14 cellular contexts compared by ENCODE assay signal in genomic region chr11:27291302-27291889, GRCh38.
DNase-seq lines count a peak whose midpoint lies in the region; ATAC-seq and FAIRE-seq lines count a peak whose summit lies in the region.
"Had no signal": no experiment of that assay in that cellular context is flagged by ENCODE, and none has a peak within 500 bp of the region (broad histone marks: within the 10 kb centered on the region; RNA-seq: fewer than 3 reads in every experiment).

No MANE protein-coding gene starts in this region.

- POLR2A ChIA-PET in CD8-positive, alpha-beta memory T cell (lab: Charles Lee) = no interaction called here

- peaks cover 15% of the 10 kb centered on the region for H3K27me3 Mint-ChIP-seq in activated naive CD4-positive, alpha-beta T cell treated with anti-CD3 and anti-CD28 coated beads for 36 hours (ENCODE audit: low read depth)
- H3K27me3 Mint-ChIP-seq in CD8-positive, alpha-beta memory T cell = no peaks in the 10 kb centered on the region

- H3K4me1 ChIP-seq in duodenal mucosa (ENCODE audit: control insufficient read depth in 1 of 2, insufficient read depth in 2 of 2, low read length in 2 of 2) (peaks cover 28 to 33% of the 10 kb centered on the region in 2 donors), small intestine (ENCODE audit: control insufficient read depth in 2 of 2, insufficient read depth in 1 of 2, low read depth in 1 of 2, low read length in 1 of 2) (peaks cover 3 to 11% of the 10 kb centered on the region in 2 donors)
- no peaks in the 10 kb centered on the region for H3K4me1 ChIP-seq in CD8-positive, alpha-beta memory T cell (ENCODE audit: insufficient read depth, low read length)

- intact Hi-C loops in activated naive CD4-positive, alpha-beta T cell treated with anti-CD3 and anti-CD28 coated beads for 36 hours (cut with micrococcal nuclease) = loop anchor here (10.0 kb wide), 1 partner anchor 107 kb away; no protein-coding TSS in a partner anchor

- peak overlapping the region; percentile 6 for H3K27ac ChIP-seq in duodenal mucosa (ENCODE audit: low read depth, low read length)
- peak overlapping the region; percentile 12 to 47 for H3K27ac ChIP-seq in small intestine (ENCODE audit: low read depth in 1 of 2, low read length in 1 of 2)
- H3K27ac ChIP-seq in CD8-positive, alpha-beta memory T cell (ENCODE audit: low read depth, low read length) = no peak overlapping the region
- H3K27ac ChIP-seq: ovary had no signal

- H3K36me3 Mint-ChIP-seq in activated naive CD4-positive, alpha-beta T cell treated with anti-CD3 and anti-CD28 coated beads for 36 hours (ENCODE audit: low read depth) = peaks cover 8% of the 10 kb centered on the region
- H3K36me3 Mint-ChIP-seq in activated naive CD4-positive, alpha-beta T cell treated with anti-CD3 and anti-CD28 coated beads, Interleukin-2, amount 50 U/mL, for 72 hours = peaks cover 18 to 29% of the 10 kb centered on the region in 2 donors
- H3K36me3 Mint-ChIP-seq in CD8-positive, alpha-beta memory T cell = peaks cover 0 to 2% (median 0%) of the 10 kb centered on the region in 3 donors

- H3K9me3 Mint-ChIP-seq in activated naive CD4-positive, alpha-beta T cell treated with anti-CD3 and anti-CD28 coated beads for 36 hours = peaks cover 20% of the 10 kb centered on the region
- H3K9me3 Mint-ChIP-seq in activated naive CD4-positive, alpha-beta T cell treated with anti-CD3 and anti-CD28 coated beads, Interleukin-2, amount 50 U/mL, for 72 hours = peaks cover 20 to 24% of the 10 kb centered on the region in 2 donors
- H3K9me3 Mint-ChIP-seq in CD8-positive, alpha-beta memory T cell = peaks cover 0 to 22% (median 16%) of the 10 kb centered on the region in 5 donors

- no peak overlapping the region for H3K27ac Mint-ChIP-seq in activated naive CD4-positive, alpha-beta T cell treated with anti-CD3 and anti-CD28 coated beads for 36 hours
- H3K27ac Mint-ChIP-seq in activated naive CD4-positive, alpha-beta T cell treated with anti-CD3 and anti-CD28 coated beads, Interleukin-2, amount 50 U/mL, for 72 hours = no peak overlapping the region
- H3K27ac Mint-ChIP-seq in CD8-positive, alpha-beta memory T cell = no peak overlapping the region

- no peaks in the 10 kb centered on the region for H3K27me3 ChIP-seq in duodenal mucosa (ENCODE audit: control insufficient read depth in 1 of 2, insufficient read depth in 2 of 2, low read length in 2 of 2)
- H3K27me3 ChIP-seq in small intestine (ENCODE audit: control insufficient read depth in 2 of 2, insufficient read depth in 2 of 2, low read length in 2 of 2) = no peaks in the 10 kb centered on the region
- no peaks in the 10 kb centered on the region for H3K27me3 ChIP-seq in CD8-positive, alpha-beta memory T cell (ENCODE audit: insufficient read depth, low read length, poor library complexity, severe bottlenecking)
- H3K27me3 ChIP-seq: ovary had no signal

- DNase-seq in activated naive CD4-positive, alpha-beta T cell treated with anti-CD3 and anti-CD28 coated beads for 36 hours = peak; percentile 26
- no peak for DNase-seq in activated naive CD4-positive, alpha-beta T cell treated with anti-CD3 and anti-CD28 coated beads, Interleukin-2, amount 50 U/mL, for 72 hours (ENCODE audit: low spot score in 2 of 2)
- DNase-seq in NCI-H2171 treated with DMSO at 0.1 percent for 48 hours (lab: John Stamatoyannopoulos, UW) = peak; percentile 48
- peak; percentile 56 for DNase-seq in small intestine
- DNase-seq in NCI-H510A (lab: John Stamatoyannopoulos, UW) = no peak
- no peak for DNase-seq in CD8-positive, alpha-beta memory T cell
- DNase-seq: activated T-cell treated with anti-CD3 and anti-CD28 coated beads, Interleukin-2, amount 50 U/mL, for 1 hour; aorta; hypothalamus; NCI-H187 treated with DMSO at 0.1 percent for 48 hours; ovary had no signal

- no peak for ATAC-seq in activated naive CD4-positive, alpha-beta T cell treated with anti-CD3 and anti-CD28 coated beads, Interleukin-2, amount 50 U/mL, for 72 hours
- ATAC-seq in HG03025 (IDR thresholded peaks at IDR 0.05; ENCODE audit: low FRiP score, unreplicated experiment) = no peak

- no peak for FAIRE-seq in small intestine (lab: Jason Lieb, UNC)

- no peak overlapping the region for H3K9ac ChIP-seq in duodenal mucosa (ENCODE audit: low read depth in 1 of 2, low read length in 2 of 2)

- no peak overlapping the region for H3K4me3 Mint-ChIP-seq in activated naive CD4-positive, alpha-beta T cell treated with anti-CD3 and anti-CD28 coated beads for 36 hours
- H3K4me3 Mint-ChIP-seq in CD8-positive, alpha-beta memory T cell = peak overlapping the region in 1 of 7 donors; percentile 2

- peaks cover 5 to 13% of the 10 kb centered on the region in 2 donors for H3K9me3 ChIP-seq in duodenal mucosa (ENCODE audit: control insufficient read depth in 1 of 2, low read length in 2 of 2)
- H3K9me3 ChIP-seq in small intestine (ENCODE audit: control insufficient read depth, low read depth) = no peaks in the 10 kb centered on the region
- H3K9me3 ChIP-seq in CD8-positive, alpha-beta memory T cell (ENCODE audit: low read length) = no peaks in the 10 kb centered on the region
- H3K9me3 ChIP-seq: ovary had no signal

- peak overlapping the region; percentile 34 to 39 for H3K4me3 ChIP-seq in duodenal mucosa (ENCODE audit: low read depth in 1 of 2, low read length in 2 of 2)
- no peak overlapping the region for H3K4me3 ChIP-seq in small intestine (ENCODE audit: low read depth in 1 of 2, low read length in 2 of 2)
- no peak overlapping the region for H3K4me3 ChIP-seq in CD8-positive, alpha-beta memory T cell (ENCODE audit: low read length)
- H3K4me3 ChIP-seq: lung, ovary had no signal

- H3K4me1 Mint-ChIP-seq in activated naive CD4-positive, alpha-beta T cell treated with anti-CD3 and anti-CD28 coated beads for 36 hours (ENCODE audit: low read depth) = no peaks in the 10 kb centered on the region
- H3K4me1 Mint-ChIP-seq in CD8-positive, alpha-beta memory T cell = no peaks in the 10 kb centered on the region

- WGBS in small intestine, 3 donors = 79 to 95% (median 90%) methylated on average over 6 of the region's 6 CpGs

- CTCF ChIA-PET in activated naive CD4-positive, alpha-beta T cell treated with anti-CD3 and anti-CD28 coated beads for 36 hours (lab: Charles Lee) = no interaction called here
- CTCF ChIA-PET in CD8-positive, alpha-beta memory T cell (lab: Charles Lee) = interaction anchor here (1.3 kb wide), 1 partner anchor 8 kb away, joined by 3 read pairs; no protein-coding TSS in a partner anchor

- H3K36me3 ChIP-seq in duodenal mucosa (ENCODE audit: control insufficient read depth in 1 of 2, insufficient read depth in 2 of 2, low read length in 2 of 2) (no peaks in the 10 kb centered on the region), small intestine (ENCODE audit: control insufficient read depth in 2 of 2, insufficient read depth in 2 of 2, low read length in 2 of 2) (no peaks in the 10 kb centered on the region)
- H3K36me3 ChIP-seq in CD8-positive, alpha-beta memory T cell (ENCODE audit: insufficient read depth, low read length) = no peaks in the 10 kb centered on the region
- H3K36me3 ChIP-seq: ovary had no signal

Comparison
In these comparisons a context has a peak if more than half of its experiments do, and no peak if none do; other contexts are left out.
1. DNase-seq: peak in activated naive CD4-positive, alpha-beta T cell treated with anti-CD3 and anti-CD28 coated beads for 36 hours (single experiment), NCI-H2171 treated with DMSO at 0.1 percent for 48 hours (single experiment) and small intestine (single experiment); none in activated naive CD4-positive, alpha-beta T cell treated with anti-CD3 and anti-CD28 coated beads, Interleukin-2, amount 50 U/mL, for 72 hours (0 of 2), NCI-H510A (single experiment) and CD8-positive, alpha-beta memory T cell (0 of 5).
2. H3K4me3 ChIP-seq: peak in duodenal mucosa (2 of 2); none in small intestine (0 of 2) and CD8-positive, alpha-beta memory T cell (single experiment).